ENCODE assay signal across 14 cellular contexts in genomic region chr12:129552996-129553750, GRCh38.
DNase-seq lines count a peak whose midpoint lies in the region; TF ChIP-seq lines count a peak whose summit lies in the region.
"Had no signal": no experiment of that assay in that cellular context is flagged by ENCODE, and none has a peak within 500 bp of the region (broad histone marks: within the 10 kb centered on the region; RNA-seq: fewer than 3 reads in every experiment).

No MANE protein-coding gene starts in this region.

- DNase-seq in MG63 (peak; percentile 58), NOMO-1 (lab: John Stamatoyannopoulos, UW; ENCODE audit: unreplicated experiment in 2 of 2) (peak; percentile 51 to 79), adrenal gland (peak in 5 of 7 donors; percentile 19 to 49 (median 33)), endodermal cell (peak; percentile 17), iPS-NIHi11 (ENCODE audit: low spot score) (no peak), H4 (ENCODE audit: low spot score) (no peak)
- no peak for DNase-seq in activated effector memory CD4-positive, alpha-beta T cell treated with Interleukin-2 at 50 U/mL for 16 hours
- DNase-seq: C1 segment of cervical spinal cord, DMS79 treated with DMSO at 0.1 percent for 48 hours, KBM-7, NCI-H187, NCI-H526 treated with DMSO at 0.1 percent for 48 hours, SHP77 treated with DMSO at 0.1 percent for 48 hours had no signal

- H3K36me3 Mint-ChIP-seq in endodermal cell (ENCODE audit: low read depth) = peaks cover 3% of the 10 kb centered on the region

- WGBS in adrenal gland, 4 donors = 60 to 78% (median 64%) methylated on average over 18 to 19 of the region's 19 CpGs
- WGBS in endodermal cell (ENCODE audit: insufficient coverage in 1 of 2, insufficient read length in 1 of 2), 2 experiments = 87 to 90% methylated on average over 15 to 19 of the region's 19 CpGs

- peaks cover 14% of the 10 kb centered on the region for H3K4me1 Mint-ChIP-seq in endodermal cell

- H3K27ac ChIP-seq in adrenal gland (no peak overlapping the region), endodermal cell (ENCODE audit: low read depth, low read length) (no peak overlapping the region)

- H3K27me3 ChIP-seq in MG63 = no peaks in the 10 kb centered on the region
- no peaks in the 10 kb centered on the region for H3K27me3 ChIP-seq in adrenal gland
- H3K27me3 ChIP-seq in endodermal cell (ENCODE audit: control insufficient read depth, insufficient read depth, low read length, poor library complexity, severe bottlenecking) = no peaks in the 10 kb centered on the region

- H3K27ac Mint-ChIP-seq in endodermal cell = no peak overlapping the region

- H3K9me3 ChIP-seq in MG63 (no peaks in the 10 kb centered on the region), adrenal gland (replicated peaks in 1 of 3) (no peaks in the 10 kb centered on the region), endodermal cell (ENCODE audit: control insufficient read depth, low read length) (no peaks in the 10 kb centered on the region)

- H3K27me3 Mint-ChIP-seq in endodermal cell (ENCODE audit: insufficient read depth) = no peaks in the 10 kb centered on the region

- peaks cover 5% of the 10 kb centered on the region for H3K9me3 Mint-ChIP-seq in endodermal cell

- intact Hi-C loops in adrenal gland (cut with DNase I) = no loop called here

- H3K36me3 ChIP-seq in MG63 (no peaks in the 10 kb centered on the region), adrenal gland (replicated peaks in 1 of 2) (no peaks in the 10 kb centered on the region), endodermal cell (ENCODE audit: control insufficient read depth, insufficient read depth, low read length) (no peaks in the 10 kb centered on the region)

- H3K4me1 ChIP-seq in adrenal gland (replicated peaks in 1 of 2) (no peaks in the 10 kb centered on the region), endodermal cell (ENCODE audit: control insufficient read depth, insufficient read depth, low read length) (no peaks in the 10 kb centered on the region)

- TF ChIP-seq CTCF in adrenal gland (IDR thresholded peaks at IDR 0.05) (no peak), endodermal cell (conservative IDR thresholded peaks at IDR 0.05) (no peak)

- H3K4me3 ChIP-seq in MG63 (no peak overlapping the region), adrenal gland (no peak overlapping the region), endodermal cell (ENCODE audit: low read length) (no peak overlapping the region)
- H3K4me3 ChIP-seq: GM12878 had no signal

- no peak for TF ChIP-seq POLR2A in adrenal gland (IDR thresholded peaks at IDR 0.05)

- H3K9ac ChIP-seq in endodermal cell (ENCODE audit: extremely low read depth, low read length, poor library complexity, severe bottlenecking) = no peak overlapping the region

- no peak overlapping the region for H3K4me3 Mint-ChIP-seq in endodermal cell

Comparison
In these comparisons a context has a peak if more than half of its experiments do, and no peak if none do; other contexts are left out.
1. DNase-seq: peak in MG63 (single experiment), NOMO-1 (2 of 2), adrenal gland (5 of 7) and endodermal cell (single experiment); none in iPS-NIHi11 (single experiment), activated effector memory CD4-positive, alpha-beta T cell treated with Interleukin-2 at 50 U/mL for 16 hours (single experiment) and H4 (single experiment).